Comparison of ENCODE assay signal across 28 cellular contexts in the genomic region with DNA sequence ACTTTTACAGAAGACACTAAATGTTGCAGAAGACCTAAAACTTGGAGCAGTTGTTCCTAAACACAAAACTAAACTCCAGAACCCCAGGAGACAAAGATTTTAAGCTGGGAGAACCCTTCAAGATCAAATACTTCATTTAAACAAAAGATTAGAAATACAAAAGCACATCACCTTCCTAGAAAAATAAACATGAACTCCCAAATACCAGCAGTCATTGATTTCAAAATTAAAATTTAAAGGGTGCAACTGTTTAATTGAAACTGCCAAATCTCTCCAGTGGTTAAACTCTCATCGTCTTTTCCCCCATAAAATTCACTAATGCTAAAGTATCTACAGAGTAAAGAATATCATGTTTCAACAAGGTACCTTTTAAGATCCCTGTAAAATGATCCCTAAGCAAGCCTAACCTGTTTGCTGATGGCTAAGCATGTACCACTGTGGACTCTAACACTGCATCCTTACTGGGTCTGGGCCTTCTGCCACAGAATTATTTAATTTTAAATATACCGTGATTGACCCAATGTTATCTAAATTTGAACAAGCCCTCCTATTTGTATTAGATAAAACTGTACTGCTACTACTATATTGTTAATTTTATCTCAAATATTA. TPM values are rescaled to one million over a fixed set of nuclear protein-coding genes. Genes with fewer than 3 reads are reported as not detected.
A peak's percentile ranks its signal among the peaks of the same experiment; 100 is the strongest.
DNase-seq lines count a peak whose midpoint lies in the region; ATAC-seq and TF ChIP-seq lines count a peak whose summit lies in the region.
"Had no signal": no experiment of that assay in that cellular context is flagged by ENCODE, and none has a peak within 500 bp of the region (broad histone marks: within the 10 kb centered on the region; RNA-seq: fewer than 3 reads in every experiment).

No MANE protein-coding gene starts in this region.

- no peak overlapping the region for H3K27ac ChIP-seq in left ventricle myocardium inferior (replicated peaks)
- H3K27ac ChIP-seq: adrenal gland, BLaER1, foreskin keratinocyte, uterus had no signal

- DNase-seq in NCI-H510A treated with DMSO at 0.1 percent for 48 hours (lab: John Stamatoyannopoulos, UW) (peak; percentile 37), NCI-H510A (lab: John Stamatoyannopoulos, UW) (no peak), NCI-H69 (lab: John Stamatoyannopoulos, UW) (peak; percentile 82), type B pancreatic cell (ENCODE audit: extremely low spot score, unreplicated experiment) (no peak), left ventricle myocardium inferior (no peak), GOT3 (lab: John Stamatoyannopoulos, UW) (no peak)
- DNase-seq: activated CD4-positive, alpha-beta T cell treated with anti-CD3 and anti-CD28 coated beads for 1 hour; activated naive CD4-positive, alpha-beta T cell treated with Interleukin-2 at 50 U/mL for 16 hours; activated T-cell treated with anti-CD3 and anti-CD28 coated beads, Interleukin-2, amount 50 U/mL, for 24 hours; adrenal gland; effector CD4-positive, alpha-beta T cell; foreskin keratinocyte; HCEC 1CT; IMR-90; left colon; mesenchymal stem cell; MG63; naive B cell; NCI-H1436; NK-92 treated with Interleukin-12 subunit alpha and Interleukin-12 subunit beta, amount 100 ng/mL, for 24 hours; right cardiac atrium; stimulated activated CD4-positive, alpha-beta T cell treated with anti-CD3 and anti-CD28 coated beads, Interleukin-4, amount 100 ng/mL, for 1 hour; uterus had no signal

- peak overlapping the region; percentile 6 for H3K4me3 Mint-ChIP-seq in type B pancreatic cell
- H3K4me3 Mint-ChIP-seq: activated T-cell treated with anti-CD3 and anti-CD28 coated beads, Interleukin-2, amount 50 U/mL, for 24 hours; naive B cell; stimulated activated memory B cell treated with anti-CD40 and anti-IgM and Interleukin-4, amounts not matched to agents 10 μg/mL and 1 μg/mL and 100 μg/mL, for 72 hours had no signal

- peaks cover 6% of the 10 kb centered on the region for H3K9me3 Mint-ChIP-seq in type B pancreatic cell
- H3K9me3 Mint-ChIP-seq: activated T-cell treated with anti-CD3 and anti-CD28 coated beads, Interleukin-2, amount 50 U/mL, for 24 hours had no signal

- H3K4me1 ChIP-seq in left ventricle myocardium inferior = peaks cover 40% of the 10 kb centered on the region
- H3K4me1 ChIP-seq: adrenal gland, BLaER1, uterus had no signal

- no peak for TF ChIP-seq CTCF in type B pancreatic cell (conservative IDR thresholded peaks at IDR 0.05)
- no peak for TF ChIP-seq CTCF in left ventricle myocardium inferior (IDR thresholded peaks at IDR 0.05; ENCODE audit: borderline replicate concordance)

- H3K4me3 ChIP-seq in left ventricle myocardium inferior = no peak overlapping the region
- H3K4me3 ChIP-seq: adrenal gland, BLaER1, MG63, uterus had no signal

- H3K36me3 Mint-ChIP-seq in type B pancreatic cell = peaks cover 6% of the 10 kb centered on the region
- H3K36me3 Mint-ChIP-seq: naive B cell; stimulated activated memory B cell treated with anti-CD40 and anti-IgM and Interleukin-4, amounts not matched to agents 10 μg/mL and 1 μg/mL and 100 μg/mL, for 72 hours had no signal

- ATAC-seq in esophagus mucosa = peak; percentile 81
- no peak for ATAC-seq in GM21619 (IDR thresholded peaks at IDR 0.05; ENCODE audit: unreplicated experiment)
- ATAC-seq: foreskin keratinocyte; left colon; right cardiac atrium; stimulated activated memory B cell treated with anti-CD40 and anti-IgM and Interleukin-4, amounts not matched to agents 10 μg/mL and 1 μg/mL and 100 μg/mL, for 72 hours had no signal

- peaks cover 42% of the 10 kb centered on the region for H3K4me1 Mint-ChIP-seq in type B pancreatic cell (ENCODE audit: unreplicated experiment)
- H3K4me1 Mint-ChIP-seq: stimulated activated memory B cell treated with anti-CD40 and anti-IgM and Interleukin-4, amounts not matched to agents 10 μg/mL and 1 μg/mL and 100 μg/mL, for 72 hours had no signal

- peaks cover 6% of the 10 kb centered on the region for H3K9me3 ChIP-seq in left ventricle myocardium inferior (replicated peaks)
- H3K9me3 ChIP-seq: adrenal gland, BLaER1, MG63, uterus had no signal

- no peak overlapping the region for H3K27ac Mint-ChIP-seq in type B pancreatic cell
- H3K27ac Mint-ChIP-seq: activated T-cell treated with anti-CD3 and anti-CD28 coated beads, Interleukin-2, amount 50 U/mL, for 24 hours; stimulated activated memory B cell treated with anti-CD40 and anti-IgM and Interleukin-4, amounts not matched to agents 10 μg/mL and 1 μg/mL and 100 μg/mL, for 72 hours had no signal

- intact Hi-C loops in left ventricle myocardium inferior (cut with micrococcal nuclease) = no loop called here

- no peaks in the 10 kb centered on the region for H3K27me3 Mint-ChIP-seq in type B pancreatic cell
- H3K27me3 Mint-ChIP-seq: stimulated activated memory B cell treated with anti-CD40 and anti-IgM and Interleukin-4, amounts not matched to agents 10 μg/mL and 1 μg/mL and 100 μg/mL, for 72 hours had no signal

- H3K27me3 ChIP-seq in left ventricle myocardium inferior (ENCODE audit: low read depth) = no peaks in the 10 kb centered on the region
- H3K27me3 ChIP-seq: adrenal gland, BLaER1, foreskin keratinocyte, MG63, uterus had no signal

- H3K36me3 ChIP-seq in left ventricle myocardium inferior = no peaks in the 10 kb centered on the region
- H3K36me3 ChIP-seq: adrenal gland, BLaER1, MG63, uterus had no signal

RNA-seq across cellular contexts. Expression of gene CCDC34, which starts 53.7 kb away (rescaled TPM):
- total RNA-seq in esophagus mucosa (10.2 TPM), type B pancreatic cell (ENCODE audit: low replicate concordance) (18.2 and 30.4 TPM in 2 replicates), left ventricle myocardium inferior (1.6 TPM)

RNA-seq across cellular contexts. Expression of gene LGR4, which starts 55.9 kb away (rescaled TPM):
- total RNA-seq in esophagus mucosa (22.8 TPM), type B pancreatic cell (ENCODE audit: low replicate concordance) (39.6 and 54.5 TPM in 2 replicates), left ventricle myocardium inferior (13.0 TPM)
- total RNA-seq: T-helper 1 cell treated with Interleukin-12 subunit alpha and Interleukin-12 subunit beta and Interleukin-4 antibody, amounts not matched to agents 30 ng/mL and 1 ng/mL, for 36 hours had no signal

Comparison
In these comparisons a context has a peak if more than half of its experiments do, and no peak if none do; other contexts are left out.
1. DNase-seq: peak in NCI-H510A treated with DMSO at 0.1 percent for 48 hours (single experiment) and NCI-H69 (single experiment); none in NCI-H510A (single experiment), type B pancreatic cell (single experiment), left ventricle myocardium inferior (single experiment) and GOT3 (single experiment).